Comparison of ENCODE assay signal across 8 cellular contexts in the genomic region with DNA sequence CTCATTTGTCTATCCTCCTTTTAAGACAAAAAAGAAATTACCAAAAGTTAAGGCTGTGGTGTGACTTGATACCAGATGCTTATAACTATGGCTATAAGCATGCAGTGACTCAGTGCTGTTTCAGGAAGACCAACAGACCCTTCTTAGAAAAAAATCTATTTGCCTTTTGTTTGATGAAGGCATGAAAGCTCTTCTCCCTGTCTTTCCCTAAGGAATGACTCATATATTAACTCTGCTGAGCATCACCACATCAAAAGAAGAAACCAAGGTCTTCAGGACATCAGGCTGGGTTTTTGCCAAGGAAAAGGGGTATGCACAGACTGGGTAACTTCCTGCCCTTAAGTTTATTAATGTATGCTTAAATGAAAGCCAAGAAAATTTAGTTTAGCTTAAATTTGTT. TPM values are rescaled to one million over a fixed set of nuclear protein-coding genes. Genes with fewer than 3 reads are reported as not detected.
A peak's percentile ranks its signal among the peaks of the same experiment; 100 is the strongest.
DNase-seq lines count a peak whose midpoint lies in the region; ATAC-seq, FAIRE-seq and TF ChIP-seq lines count a peak whose summit lies in the region.

No MANE protein-coding gene starts in this region.

- no peaks in the 10 kb centered on the region for H3K9me3 Mint-ChIP-seq in HFFc6
- H3K9me3 Mint-ChIP-seq in activated T-helper 1 cell treated with anti-CD3 and anti-CD28 coated beads, Interleukin-12 subunit alpha, Interleukin-12 subunit beta, Interleukin-2, Interleukin-4 antibody, amounts not matched to agents 30 ng/mL and 10 ng/mL and 1 ng/mL, durations not matched to agents 14 hours and 24 hours and 36 hours, result peaks cover 3% of the 10 kb centered on the region

- peaks cover 2 to 4% of the 10 kb centered on the region in 2 experiments for H3K36me3 ChIP-seq in keratinocyte (ENCODE audit: control insufficient read depth in 2 of 2, extremely low read depth in 1 of 2, insufficient read depth in 2 of 2, low read length in 2 of 2)
- H3K36me3 ChIP-seq in upper lobe of right lung, result no peaks in the 10 kb centered on the region

- H3K27ac ChIP-seq in 22Rv1 (0 out of 2 replicates have a peak overlapping the region, but pooled peaks have one; percentile 14), keratinocyte (ENCODE audit: control insufficient read depth, insufficient read depth, low read length) (peak overlapping the region; percentile 78), upper lobe of right lung (peak overlapping the region; percentile 65)

- peak overlapping the region in 1 of 3 experiments; percentile 0 for H3K4me3 ChIP-seq in keratinocyte (ENCODE audit: control insufficient read depth in 2 of 3, extremely low read depth in 1 of 3, insufficient read depth in 2 of 3, low read depth in 1 of 3, low read length in 3 of 3)
- H3K4me3 ChIP-seq in upper lobe of right lung, result no peak overlapping the region

- no peaks in the 10 kb centered on the region for H4K20me1 ChIP-seq in keratinocyte (ENCODE audit: control insufficient read depth, extremely low read depth, insufficient read depth, low read length)

- FAIRE-seq in keratinocyte (lab: Jason Lieb, UNC) (peak; percentile 23), D721Med (lab: Jason Lieb, UNC) (no peak)

- H3K27ac Mint-ChIP-seq in HFFc6, result peak overlapping the region; percentile 82
- H3K27ac Mint-ChIP-seq in activated T-helper 1 cell treated with anti-CD3 and anti-CD28 coated beads, Interleukin-12 subunit alpha, Interleukin-12 subunit beta, Interleukin-2, Interleukin-4 antibody, amounts not matched to agents 30 ng/mL and 10 ng/mL and 1 ng/mL, durations not matched to agents 14 hours and 24 hours and 36 hours, result peak overlapping the region; percentile 93

- H2AFZ ChIP-seq in keratinocyte (ENCODE audit: control insufficient read depth, low read length), result no peak overlapping the region

- TF ChIP-seq CTCF in 22Rv1 (IDR thresholded peaks at IDR 0.05), result no peak
- TF ChIP-seq CTCF in HFFc6 (IDR thresholded peaks at IDR 0.05), result no peak
- no peak for TF ChIP-seq CTCF in keratinocyte (optimal IDR thresholded peaks at IDR 0.05 in 1 of 3, IDR thresholded peaks at IDR 0.05 in 1 of 3, conservative IDR thresholded peaks at IDR 0.05 in 1 of 3; ENCODE audit: extremely low read depth in 1 of 3, insufficient read depth in 2 of 3, low read length in 3 of 3)
- TF ChIP-seq CTCF in upper lobe of right lung (IDR thresholded peaks at IDR 0.05), result no peak
- TF ChIP-seq CTCF in D721Med (IDR thresholded peaks at IDR 0.05; ENCODE audit: insufficient read depth, missing control alignments), result no peak

- H3K36me3 Mint-ChIP-seq in HFFc6 (ENCODE audit: low read depth), result peaks cover 10% of the 10 kb centered on the region
- H3K36me3 Mint-ChIP-seq in activated T-helper 1 cell treated with anti-CD3 and anti-CD28 coated beads, Interleukin-12 subunit alpha, Interleukin-12 subunit beta, Interleukin-2, Interleukin-4 antibody, amounts not matched to agents 30 ng/mL and 10 ng/mL and 1 ng/mL, durations not matched to agents 14 hours and 24 hours and 36 hours (ENCODE audit: low read depth), result peaks cover 17% of the 10 kb centered on the region

- no peaks in the 10 kb centered on the region for H3K27me3 Mint-ChIP-seq in HFFc6 (ENCODE audit: insufficient read depth)
- no peaks in the 10 kb centered on the region for H3K27me3 Mint-ChIP-seq in activated T-helper 1 cell treated with anti-CD3 and anti-CD28 coated beads, Interleukin-12 subunit alpha, Interleukin-12 subunit beta, Interleukin-2, Interleukin-4 antibody, amounts not matched to agents 30 ng/mL and 10 ng/mL and 1 ng/mL, durations not matched to agents 14 hours and 24 hours and 36 hours (ENCODE audit: insufficient read depth)

- no peaks in the 10 kb centered on the region for H3K9me1 ChIP-seq in keratinocyte (ENCODE audit: control insufficient read depth, extremely low read depth, insufficient read depth, low read length)

- no peak for ATAC-seq in upper lobe of right lung
- no peak for ATAC-seq in HG03439 (IDR thresholded peaks at IDR 0.05; ENCODE audit: unreplicated experiment)
- no peak for ATAC-seq in GM19035 (IDR thresholded peaks at IDR 0.05; ENCODE audit: unreplicated experiment)

- peak overlapping the region; percentile 68 for H3K4me2 ChIP-seq in keratinocyte (ENCODE audit: control insufficient read depth, extremely low read depth, insufficient read depth, low read depth, low read length)

- H3K9me3 ChIP-seq in keratinocyte (ENCODE audit: control insufficient read depth, low read depth, low read length), result no peaks in the 10 kb centered on the region
- H3K9me3 ChIP-seq in upper lobe of right lung, result no peaks in the 10 kb centered on the region

- dilution Hi-C loops in keratinocyte (cut with MboI; ENCODE audit: extremely low pct_ligation_motif_present, low sequenced_read_pairs), result no loop called here

- intact Hi-C loops in activated T-helper 1 cell treated with anti-CD3 and anti-CD28 coated beads, Interleukin-12 subunit alpha, Interleukin-12 subunit beta, Interleukin-2, Interleukin-4 antibody, amounts not matched to agents 30 ng/mL and 10 ng/mL and 1 ng/mL, durations not matched to agents 14 hours and 24 hours and 36 hours (cut with micrococcal nuclease), result loop anchor here (1.0 to 5.0 kb wide), 4 partner anchors 8 to 442 kb away; partner anchors contain the start of gene RNFT1
- intact Hi-C loops in upper lobe of right lung (cut with DNase I), result no loop called here

- peaks cover 70% of the 10 kb centered on the region for H3K4me1 Mint-ChIP-seq in HFFc6 (ENCODE audit: low read depth)
- peaks cover 66% of the 10 kb centered on the region for H3K4me1 Mint-ChIP-seq in activated T-helper 1 cell treated with anti-CD3 and anti-CD28 coated beads, Interleukin-12 subunit alpha, Interleukin-12 subunit beta, Interleukin-2, Interleukin-4 antibody, amounts not matched to agents 30 ng/mL and 10 ng/mL and 1 ng/mL, durations not matched to agents 14 hours and 24 hours and 36 hours (ENCODE audit: low read depth)

- H3K4me1 ChIP-seq in keratinocyte (ENCODE audit: control insufficient read depth, extremely low read depth, insufficient read depth, low read length) (peaks cover 29% of the 10 kb centered on the region), upper lobe of right lung (peaks cover 15% of the 10 kb centered on the region)

- peak overlapping the region; percentile 67 for H3K4me3 Mint-ChIP-seq in HFFc6
- H3K4me3 Mint-ChIP-seq in activated T-helper 1 cell treated with anti-CD3 and anti-CD28 coated beads, Interleukin-12 subunit alpha, Interleukin-12 subunit beta, Interleukin-2, Interleukin-4 antibody, amounts not matched to agents 30 ng/mL and 10 ng/mL and 1 ng/mL, durations not matched to agents 14 hours and 24 hours and 36 hours, result peak overlapping the region; percentile 80

- peaks cover 2% of the 10 kb centered on the region for H3K79me2 ChIP-seq in keratinocyte (ENCODE audit: control insufficient read depth, insufficient read depth, low read length)

- DNase-seq in HFFc6, result peak; percentile 85
- DNase-seq in activated T-helper 1 cell treated with anti-CD3 and anti-CD28 coated beads, Interleukin-12 subunit alpha, Interleukin-12 subunit beta, Interleukin-2, Interleukin-4 antibody, amounts not matched to agents 30 ng/mL and 10 ng/mL and 1 ng/mL, durations not matched to agents 14 hours and 24 hours and 36 hours (ENCODE audit: low spot score), result no peak
- peak; percentile 86 for DNase-seq in keratinocyte (ENCODE audit: low read depth, low spot score)
- DNase-seq in upper lobe of right lung, result no peak
- DNase-seq in D721Med (ENCODE audit: insufficient read length, low spot score), result no peak

- H3K9ac ChIP-seq in keratinocyte (ENCODE audit: control insufficient read depth, extremely low read depth, insufficient read depth, low read length), result peak overlapping the region; percentile 65

- H3K27me3 ChIP-seq in keratinocyte (ENCODE audit: control insufficient read depth, extremely low read depth, insufficient read depth, low read length), result no peaks in the 10 kb centered on the region
- no peaks in the 10 kb centered on the region for H3K27me3 ChIP-seq in upper lobe of right lung

RNA-seq across cellular contexts. Expression of gene VMP1, which starts 47.1 kb away (rescaled TPM):
- total RNA-seq in HFFc6 (2021; fragmentation: NEBNext Ultra II Directional; extraction: Animal tissue kit (Norgen Biotek cat#: 25700)), result 100 to 1,000 TPM; 121 to 155 (median 149) TPM
- 357 and 374 TPM in 2 replicates for total RNA-seq in activated T-helper 1 cell treated with anti-CD3 and anti-CD28 coated beads, Interleukin-12 subunit alpha, Interleukin-12 subunit beta, Interleukin-2, Interleukin-4 antibody, amounts not matched to agents 30 ng/mL and 10 ng/mL and 1 ng/mL, durations not matched to agents 14 hours and 24 hours and 36 hours
- polyA plus RNA-seq in keratinocyte, result 90.6 to 326 TPM (median 303 TPM) in 3 replicates
- 196 TPM for polyA plus RNA-seq in keratinocyte (2011; ENCODE audit: low read depth)
- 29.5 and 61.2 TPM in 2 replicates for polyA plus RNA-seq in keratinocyte (2011; cell fraction: cytosol; rRNA removed)
- polyA plus RNA-seq in keratinocyte (2011; cell fraction: nucleus; rRNA removed), result 630 and 768 TPM in 2 replicates
- 78.0 and 222 TPM in 2 replicates for polyA plus RNA-seq in keratinocyte (2012; ENCODE audit: low replicate concordance)
- 132 to 414 TPM (median 326 TPM) in 3 replicates for polyA minus RNA-seq in keratinocyte
- polyA minus RNA-seq in keratinocyte (2011; cell fraction: cytosol; rRNA and poly(A)+ RNA removed), result 47.0 TPM
- 294 and 592 TPM in 2 replicates for polyA minus RNA-seq in keratinocyte (2011; cell fraction: nucleus; rRNA and poly(A)+ RNA removed)
- total RNA-seq in upper lobe of right lung, result 169 TPM

RNA-seq across cellular contexts. Expression of gene PTRH2, which starts 47.3 kb away (rescaled TPM):
- total RNA-seq in HFFc6 (2021; fragmentation: NEBNext Ultra II Directional; extraction: Animal tissue kit (Norgen Biotek cat#: 25700)), result 10 to 100 TPM; 20.7 to 31.8 (median 23.0) TPM
- 49.7 and 51.1 TPM in 2 replicates for total RNA-seq in activated T-helper 1 cell treated with anti-CD3 and anti-CD28 coated beads, Interleukin-12 subunit alpha, Interleukin-12 subunit beta, Interleukin-2, Interleukin-4 antibody, amounts not matched to agents 30 ng/mL and 10 ng/mL and 1 ng/mL, durations not matched to agents 14 hours and 24 hours and 36 hours
- polyA plus RNA-seq in keratinocyte, result 94.1 to 107 TPM (median 97.0 TPM) in 3 replicates
- 53.6 TPM for polyA plus RNA-seq in keratinocyte (2011; ENCODE audit: low read depth)
- polyA plus RNA-seq in keratinocyte (2011; cell fraction: cytosol; rRNA removed), result 65.1 and 99.3 TPM in 2 replicates
- 131 and 173 TPM in 2 replicates for polyA plus RNA-seq in keratinocyte (2011; cell fraction: nucleus; rRNA removed)
- polyA plus RNA-seq in keratinocyte (2012; ENCODE audit: low replicate concordance), result 54.0 and 79.9 TPM in 2 replicates
- polyA minus RNA-seq in keratinocyte, result 21.1 to 29.3 TPM (median 27.5 TPM) in 3 replicates
- 21.5 TPM for polyA minus RNA-seq in keratinocyte (2011; cell fraction: cytosol; rRNA and poly(A)+ RNA removed)
- 27.4 and 46.9 TPM in 2 replicates for polyA minus RNA-seq in keratinocyte (2011; cell fraction: nucleus; rRNA and poly(A)+ RNA removed)
- 19.6 TPM for total RNA-seq in upper lobe of right lung

Comparison
In these comparisons a context has a peak if more than half of its experiments do, and no peak if none do; other contexts are left out.
1. H3K27ac ChIP-seq: peak in every context shown above with its lines; median percentile 78 in keratinocyte; 65 in upper lobe of right lung; 14 in 22Rv1.
2. DNase-seq: peak in HFFc6 (single experiment) and keratinocyte (single experiment); none in activated T-helper 1 cell treated with anti-CD3 and anti-CD28 coated beads, Interleukin-12 subunit alpha, Interleukin-12 subunit beta, Interleukin-2, Interleukin-4 antibody, amounts not matched to agents 30 ng/mL and 10 ng/mL and 1 ng/mL, durations not matched to agents 14 hours and 24 hours and 36 hours (single experiment), upper lobe of right lung (single experiment) and D721Med (single experiment).